In the genomic region with DNA sequence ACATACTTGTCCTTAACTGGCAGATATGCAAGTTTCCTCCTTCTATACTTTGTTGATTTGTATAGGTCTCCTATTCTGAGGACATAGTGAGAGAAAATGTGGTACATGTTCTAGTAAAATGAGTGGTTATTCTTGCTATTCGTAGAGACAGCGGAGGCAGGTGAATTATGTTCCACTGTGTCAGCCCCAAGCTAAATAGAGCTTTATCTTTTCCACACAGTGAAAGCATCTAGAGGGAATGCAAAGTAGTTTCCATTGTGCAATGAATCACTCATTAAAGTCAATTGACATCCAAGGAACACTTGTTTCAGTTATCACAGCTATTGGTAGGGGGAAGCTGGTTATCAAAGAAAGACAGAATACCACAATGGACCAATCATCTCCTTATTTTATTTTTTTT, we compare ENCODE assay signal across 24 cellular contexts.
DNase-seq lines count a peak whose midpoint lies in the region; ATAC-seq, FAIRE-seq and TF ChIP-seq lines count a peak whose summit lies in the region.
"Had no signal": no experiment of that assay in that cellular context is flagged by ENCODE, and none has a peak within 500 bp of the region (broad histone marks: within the 10 kb centered on the region; RNA-seq: fewer than 3 reads in every experiment).

No MANE protein-coding gene starts in this region.

- ATAC-seq in SK-N-SH treated with all-trans-retinoic acid at 6 μM for 48 hours (no peak), lower lobe of right lung (peak; percentile 29 to 86), HG02759 (IDR thresholded peaks at IDR 0.05; ENCODE audit: unreplicated experiment) (no peak), psoas muscle (no peak)
- ATAC-seq: HCT116 had no signal

- peaks cover 0 to 3% of the 10 kb centered on the region in 2 experiments; a peak in 1 of 4 replicates for H3K4me1 ChIP-seq in SK-N-SH (ENCODE audit: control insufficient read depth in 1 of 2, insufficient read depth in 2 of 2, low read depth in 1 of 2, low read length in 1 of 2)
- no peaks in the 10 kb centered on the region for H3K4me1 ChIP-seq in lower lobe of right lung
- no peaks in the 10 kb centered on the region for H3K4me1 ChIP-seq in psoas muscle

- H3F3A ChIP-seq in SK-N-SH (replicated peaks; ENCODE audit: insufficient read depth), result peaks cover 19% of the 10 kb centered on the region

- CTCF ChIA-PET in SK-N-SH (lab: Yijun Ruan, JAX), result no interaction called here

- POLR2A ChIA-PET in SK-N-SH (lab: Yijun Ruan, JAX), result no interaction called here

- intact Hi-C loops in lower lobe of right lung (cut with DNase I) (no loop called here), psoas muscle (cut with DNase I) (no loop called here)

- TF ChIP-seq RAD21 in SK-N-SH (IDR thresholded peaks at IDR 0.05; ENCODE audit: low read length), result no peak

- H3K9ac ChIP-seq in SK-N-SH, result no peak overlapping the region
- H3K9ac ChIP-seq: GM23248, KMS-11 had no signal

- H3K79me2 ChIP-seq in SK-N-SH (ENCODE audit: insufficient read depth), result no peaks in the 10 kb centered on the region

- H3K36me3 ChIP-seq in SK-N-SH (replicated peaks in 1 of 2; ENCODE audit: control insufficient read depth in 1 of 2, insufficient read depth in 2 of 2, low read length in 1 of 2) (no peaks in the 10 kb centered on the region), lower lobe of right lung (no peaks in the 10 kb centered on the region), psoas muscle (ENCODE audit: insufficient read depth in 1 of 2, low read depth in 1 of 2) (no peaks in the 10 kb centered on the region)

- no peaks in the 10 kb centered on the region for H3K27me3 ChIP-seq in SK-N-SH (ENCODE audit: insufficient read depth)
- no peaks in the 10 kb centered on the region for H3K27me3 ChIP-seq in lower lobe of right lung (ENCODE audit: low read depth)
- no peaks in the 10 kb centered on the region for H3K27me3 ChIP-seq in psoas muscle (ENCODE audit: insufficient read depth in 3 of 3, low read length in 2 of 3)

- FAIRE-seq in H54 (lab: Jason Lieb, UNC), result peak; percentile 50
- FAIRE-seq: RCC 7860 had no signal

- H2AFZ ChIP-seq in SK-N-SH (ENCODE audit: low read depth), result no peak overlapping the region

- no peak overlapping the region for H3K4me3 ChIP-seq in SK-N-SH (ENCODE audit: low read depth in 2 of 2, low read length in 1 of 2)
- H3K4me3 ChIP-seq in lower lobe of right lung, result no peak overlapping the region
- H3K4me3 ChIP-seq in psoas muscle, result no peak overlapping the region
- H3K4me3 ChIP-seq: GM23248 had no signal

- H4K20me1 ChIP-seq in SK-N-SH (ENCODE audit: insufficient read depth), result no peaks in the 10 kb centered on the region

- H3K9me3 ChIP-seq in SK-N-SH, result no peaks in the 10 kb centered on the region
- H3K9me3 ChIP-seq in lower lobe of right lung, result no peaks in the 10 kb centered on the region
- no peaks in the 10 kb centered on the region for H3K9me3 ChIP-seq in psoas muscle

- no peak overlapping the region for H3K27ac ChIP-seq in SK-N-SH (ENCODE audit: low read depth in 2 of 2, low read length in 1 of 2)
- no peak overlapping the region for H3K27ac ChIP-seq in lower lobe of right lung
- no peak overlapping the region for H3K27ac ChIP-seq in psoas muscle
- H3K27ac ChIP-seq: GM23248, HL-60, KMS-11 had no signal

- DNase-seq in SK-N-SH (no peak), H54 (ENCODE audit: insufficient read length, low spot score) (no peak), NCI-H69 (lab: John Stamatoyannopoulos, UW) (peak; percentile 19), lower lobe of right lung (no peak), GM19238 (ENCODE audit: insufficient read length, low spot score) (no peak), psoas muscle (no peak)
- DNase-seq: 8988T; COR-L47; DMS 273 treated with DMSO at 0.1 percent for 48 hours; GF-D8; GM23248; NCI-H1417 treated with DMSO at 0.1 percent for 48 hours; NCI-H187 treated with DMSO at 0.1 percent for 48 hours; NCI-H2171; NCI-H446; NCI-H748 treated with DMSO at 0.1 percent for 48 hours; NK-92 treated with Interleukin-12 subunit alpha and Interleukin-12 subunit beta, amount 100 ng/mL, for 24 hours; SHP77 treated with DMSO at 0.1 percent for 48 hours had no signal

- TF ChIP-seq CTCF in SK-N-SH (IDR thresholded peaks at IDR 0.05) (no peak), lower lobe of right lung (IDR thresholded peaks at IDR 0.05) (no peak), psoas muscle (IDR thresholded peaks at IDR 0.05) (no peak)

- TF ChIP-seq EP300 in SK-N-SH (IDR thresholded peaks at IDR 0.05; ENCODE audit: borderline replicate concordance in 1 of 2, low read depth in 1 of 2, low read length in 1 of 2), result no peak

- no peaks in the 10 kb centered on the region for H3K9me2 ChIP-seq in SK-N-SH

- H3K4me2 ChIP-seq in SK-N-SH, result no peak overlapping the region
- H3K4me2 ChIP-seq: KMS-11 had no signal

- TF ChIP-seq POLR2A in H54 (IDR thresholded peaks at IDR 0.05; ENCODE audit: low read depth, low read length), result no peak

- 67% methylated on average over 2 of the region's 2 CpGs for WGBS in SK-N-SH (ENCODE audit: low lambda C conversion rate)
- 64 to 79% (median 66%) methylated on average over 2 of the region's 2 CpGs for WGBS in psoas muscle, 3 donors

TF ChIP-seq in SK-N-SH treated with all-trans-retinoic acid at 6 μM for 48 hours, 23 proteins besides CTCF, POLR2A, EP300 and RAD21:
- TF ChIP-seq ISL1 (CRISPR knock-in tag; IDR thresholded peaks at IDR 0.05), result peak; percentile 40; the same call in 1 of the 2 replicates
- TF ChIP-seq TOX (CRISPR knock-in tag; IDR thresholded peaks at IDR 0.05; ENCODE audit: borderline replicate concordance), result no peak

TF ChIP-seq in SK-N-SH, 30 proteins besides CTCF, POLR2A, EP300 and RAD21:
- TF ChIP-seq POLR2AphosphoS5 (IDR thresholded peaks at IDR 0.05; ENCODE audit: low read depth, low read length), result no peak
- no peak for TF ChIP-seq JUND (IDR thresholded peaks at IDR 0.05)
- TF ChIP-seq GATA2 (CRISPR knock-in tag; IDR thresholded peaks at IDR 0.05), result no peak
- no peak for TF ChIP-seq SIN3A (IDR thresholded peaks at IDR 0.05; ENCODE audit: borderline replicate concordance, low read depth, low read length)
- TF ChIP-seq USF1 (IDR thresholded peaks at IDR 0.05; ENCODE audit: borderline replicate concordance, low read depth), result no peak
- TF ChIP-seq RXRA (IDR thresholded peaks at IDR 0.05; ENCODE audit: borderline replicate concordance, low read depth), result no peak
- TF ChIP-seq MXI1 (IDR thresholded peaks at IDR 0.05; ENCODE audit: low read depth, low read length), result no peak
- no peak for TF ChIP-seq NFIC (IDR thresholded peaks at IDR 0.05; ENCODE audit: borderline replicate concordance)
- TF ChIP-seq, protein P1, sequence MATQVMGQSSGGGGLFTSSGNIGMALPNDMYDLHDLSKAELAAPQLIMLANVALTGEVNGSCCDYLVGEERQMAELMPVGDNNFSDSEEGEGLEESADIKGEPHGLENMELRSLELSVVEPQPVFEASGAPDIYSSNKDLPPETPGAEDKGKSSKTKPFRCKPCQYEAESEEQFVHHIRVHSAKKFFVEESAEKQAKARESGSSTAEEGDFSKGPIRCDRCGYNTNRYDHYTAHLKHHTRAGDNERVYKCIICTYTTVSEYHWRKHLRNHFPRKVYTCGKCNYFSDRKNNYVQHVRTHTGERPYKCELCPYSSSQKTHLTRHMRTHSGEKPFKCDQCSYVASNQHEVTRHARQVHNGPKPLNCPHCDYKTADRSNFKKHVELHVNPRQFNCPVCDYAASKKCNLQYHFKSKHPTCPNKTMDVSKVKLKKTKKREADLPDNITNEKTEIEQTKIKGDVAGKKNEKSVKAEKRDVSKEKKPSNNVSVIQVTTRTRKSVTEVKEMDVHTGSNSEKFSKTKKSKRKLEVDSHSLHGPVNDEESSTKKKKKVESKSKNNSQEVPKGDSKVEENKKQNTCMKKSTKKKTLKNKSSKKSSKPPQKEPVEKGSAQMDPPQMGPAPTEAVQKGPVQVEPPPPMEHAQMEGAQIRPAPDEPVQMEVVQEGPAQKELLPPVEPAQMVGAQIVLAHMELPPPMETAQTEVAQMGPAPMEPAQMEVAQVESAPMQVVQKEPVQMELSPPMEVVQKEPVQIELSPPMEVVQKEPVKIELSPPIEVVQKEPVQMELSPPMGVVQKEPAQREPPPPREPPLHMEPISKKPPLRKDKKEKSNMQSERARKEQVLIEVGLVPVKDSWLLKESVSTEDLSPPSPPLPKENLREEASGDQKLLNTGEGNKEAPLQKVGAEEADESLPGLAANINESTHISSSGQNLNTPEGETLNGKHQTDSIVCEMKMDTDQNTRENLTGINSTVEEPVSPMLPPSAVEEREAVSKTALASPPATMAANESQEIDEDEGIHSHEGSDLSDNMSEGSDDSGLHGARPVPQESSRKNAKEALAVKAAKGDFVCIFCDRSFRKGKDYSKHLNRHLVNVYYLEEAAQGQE (IDR thresholded peaks at IDR 0.05; ENCODE audit: low read depth, low read length), result no peak
- no peak for TF ChIP-seq FOSL2 (IDR thresholded peaks at IDR 0.05; ENCODE audit: borderline replicate concordance, low read depth)
- no peak for TF ChIP-seq FOXM1 (IDR thresholded peaks at IDR 0.05; ENCODE audit: low read depth)
- TF ChIP-seq FOXJ3 (CRISPR knock-in tag; IDR thresholded peaks at IDR 0.05), result no peak
- no peak for TF ChIP-seq CHD2 (IDR thresholded peaks at IDR 0.05; ENCODE audit: low read length, partially characterized antibody)
- TF ChIP-seq MEF2A (IDR thresholded peaks at IDR 0.05; ENCODE audit: borderline replicate concordance, low read depth), result no peak
- no peak for TF ChIP-seq TAF1 (IDR thresholded peaks at IDR 0.05; ENCODE audit: borderline replicate concordance, low read depth, low read length)
- no peak for TF ChIP-seq NRF1 (IDR thresholded peaks at IDR 0.05; ENCODE audit: low read depth, low read length)
- no peak for TF ChIP-seq TEAD4 (IDR thresholded peaks at IDR 0.05; ENCODE audit: borderline replicate concordance, insufficient read depth)
- no peak for TF ChIP-seq GABPA (IDR thresholded peaks at IDR 0.05; ENCODE audit: low read depth)

Comparison
In these comparisons a context has a peak if more than half of its experiments do, and no peak if none do; other contexts are left out.
1. ATAC-seq: peak in lower lobe of right lung (2 of 2); none in SK-N-SH treated with all-trans-retinoic acid at 6 μM for 48 hours (single experiment), HG02759 (single experiment) and psoas muscle (0 of 4).